ENCODE assay signal across 12 cellular contexts in the genomic region with DNA sequence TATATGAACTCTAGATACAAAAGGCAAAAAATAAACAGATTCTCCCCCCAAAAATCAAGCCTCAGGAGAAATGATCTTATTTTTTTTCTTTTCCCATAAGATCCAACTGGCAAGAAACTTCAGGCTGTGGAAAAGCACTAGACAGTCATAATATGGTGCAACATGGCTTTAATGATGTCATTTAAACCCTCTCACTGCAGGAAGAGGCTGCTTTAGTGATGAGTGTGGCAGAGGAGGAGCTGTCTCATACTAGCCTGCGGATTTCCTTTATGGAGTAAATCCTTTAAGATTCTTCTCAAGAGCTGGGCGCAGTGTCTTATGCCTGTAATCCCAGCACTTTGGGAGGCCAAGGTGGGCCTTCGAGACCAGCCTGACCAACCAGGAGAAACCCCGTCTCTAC.
DNase-seq lines count a peak whose midpoint lies in the region; ATAC-seq lines count a peak whose summit lies in the region.
"Had no signal": no experiment of that assay in that cellular context is flagged by ENCODE, and none has a peak within 500 bp of the region (broad histone marks: within the 10 kb centered on the region; RNA-seq: fewer than 3 reads in every experiment).

No MANE protein-coding gene starts in this region.

- no peaks in the 10 kb centered on the region for H3K27me3 ChIP-seq in adipocyte (replicated peaks; ENCODE audit: control insufficient read depth, insufficient read depth, low read length)

- no peak overlapping the region for H3K4me3 ChIP-seq in adipocyte (ENCODE audit: low read length)

- peaks cover 22 to 56% of the 10 kb centered on the region in 2 donors for H3K27me3 Mint-ChIP-seq in stimulated activated naive B cell treated with anti-CD40 and anti-IgM and Interleukin-4, amounts not matched to agents 10 μg/mL and 1 μg/mL and 100 μg/mL, for 72 hours
- peaks cover 0 to 2% (median 2%) of the 10 kb centered on the region in 3 donors for H3K27me3 Mint-ChIP-seq in immature natural killer cell (ENCODE audit: low read depth in 3 of 3)
- H3K27me3 Mint-ChIP-seq: CD4-positive, alpha-beta memory T cell had no signal

- peak; percentile 33 for DNase-seq in ACHN
- DNase-seq in HS-27A (ENCODE audit: low read depth), result peak; percentile 42
- DNase-seq in adipocyte (ENCODE audit: low read depth), result peak; percentile 91
- DNase-seq in iris pigment epithelial cell (ENCODE audit: low read depth), result peak; percentile 97
- DNase-seq in stimulated activated naive CD4-positive, alpha-beta T cell treated with Interleukin-2 at 50 U/mL for 16 hours (lab: John Stamatoyannopoulos, UW), result no peak
- no peak for DNase-seq in stimulated activated naive B cell treated with anti-CD40 and anti-IgM and Interleukin-4, amounts not matched to agents 10 μg/mL and 1 μg/mL and 100 μg/mL, for 72 hours
- DNase-seq in immature natural killer cell, result no peak
- DNase-seq: activated CD4-positive, alpha-beta T cell treated with anti-CD3 and anti-CD28 coated beads, Interleukin-2, amount 50 U/mL, for 1 hour; NCI-H1436; Right ventricle myocardium superior had no signal

- in situ Hi-C loops in ACHN (cut with HindIII; ENCODE audit: low pct_ligation_motif_present, low pct_unique_long_range_greater_than_20kb, low sequenced_read_pairs), result no loop called here

- no peak overlapping the region for H3K4me3 Mint-ChIP-seq in stimulated activated naive B cell treated with anti-CD40 and anti-IgM and Interleukin-4, amounts not matched to agents 10 μg/mL and 1 μg/mL and 100 μg/mL, for 72 hours
- H3K4me3 Mint-ChIP-seq in immature natural killer cell, result no peak overlapping the region

- H3K4me1 ChIP-seq in adipocyte (ENCODE audit: control insufficient read depth, insufficient read depth, low read length), result peaks cover 41% of the 10 kb centered on the region

- H3K9me3 ChIP-seq in adipocyte (ENCODE audit: control insufficient read depth, low read length), result no peaks in the 10 kb centered on the region

- no peak overlapping the region for H3K27ac Mint-ChIP-seq in stimulated activated naive B cell treated with anti-CD40 and anti-IgM and Interleukin-4, amounts not matched to agents 10 μg/mL and 1 μg/mL and 100 μg/mL, for 72 hours
- no peak overlapping the region for H3K27ac Mint-ChIP-seq in immature natural killer cell

- H3K36me3 ChIP-seq in adipocyte (ENCODE audit: control insufficient read depth, insufficient read depth, low read length, severe bottlenecking), result no peaks in the 10 kb centered on the region

- no peak for ATAC-seq in stimulated activated naive B cell treated with anti-CD40 and anti-IgM and Interleukin-4, amounts not matched to agents 10 μg/mL and 1 μg/mL and 100 μg/mL, for 72 hours (replicated peaks)
- ATAC-seq in HG02759 (IDR thresholded peaks at IDR 0.05; ENCODE audit: unreplicated experiment), result no peak

- no peaks in the 10 kb centered on the region for H3K4me1 Mint-ChIP-seq in stimulated activated naive B cell treated with anti-CD40 and anti-IgM and Interleukin-4, amounts not matched to agents 10 μg/mL and 1 μg/mL and 100 μg/mL, for 72 hours
- peaks cover 3 to 6% of the 10 kb centered on the region in 2 donors for H3K4me1 Mint-ChIP-seq in immature natural killer cell

- no peaks in the 10 kb centered on the region for H3K36me3 Mint-ChIP-seq in stimulated activated naive B cell treated with anti-CD40 and anti-IgM and Interleukin-4, amounts not matched to agents 10 μg/mL and 1 μg/mL and 100 μg/mL, for 72 hours
- H3K36me3 Mint-ChIP-seq in immature natural killer cell, result no peaks in the 10 kb centered on the region

- H3K9ac ChIP-seq in adipocyte (ENCODE audit: low read length), result peak overlapping the region; percentile 34

- peaks cover 5 to 10% of the 10 kb centered on the region in 2 donors for H3K9me3 Mint-ChIP-seq in stimulated activated naive B cell treated with anti-CD40 and anti-IgM and Interleukin-4, amounts not matched to agents 10 μg/mL and 1 μg/mL and 100 μg/mL, for 72 hours
- H3K9me3 Mint-ChIP-seq in immature natural killer cell, result no peaks in the 10 kb centered on the region

Comparison
In these comparisons a context has a peak if more than half of its experiments do, and no peak if none do; other contexts are left out.
1. DNase-seq: peak in ACHN (single experiment), HS-27A (single experiment), adipocyte (single experiment) and iris pigment epithelial cell (single experiment); none in stimulated activated naive CD4-positive, alpha-beta T cell treated with Interleukin-2 at 50 U/mL for 16 hours (single experiment), stimulated activated naive B cell treated with anti-CD40 and anti-IgM and Interleukin-4, amounts not matched to agents 10 μg/mL and 1 μg/mL and 100 μg/mL, for 72 hours (single experiment) and immature natural killer cell (0 of 3).